ENCODE assay signal across 15 cellular contexts in the genomic region with DNA sequence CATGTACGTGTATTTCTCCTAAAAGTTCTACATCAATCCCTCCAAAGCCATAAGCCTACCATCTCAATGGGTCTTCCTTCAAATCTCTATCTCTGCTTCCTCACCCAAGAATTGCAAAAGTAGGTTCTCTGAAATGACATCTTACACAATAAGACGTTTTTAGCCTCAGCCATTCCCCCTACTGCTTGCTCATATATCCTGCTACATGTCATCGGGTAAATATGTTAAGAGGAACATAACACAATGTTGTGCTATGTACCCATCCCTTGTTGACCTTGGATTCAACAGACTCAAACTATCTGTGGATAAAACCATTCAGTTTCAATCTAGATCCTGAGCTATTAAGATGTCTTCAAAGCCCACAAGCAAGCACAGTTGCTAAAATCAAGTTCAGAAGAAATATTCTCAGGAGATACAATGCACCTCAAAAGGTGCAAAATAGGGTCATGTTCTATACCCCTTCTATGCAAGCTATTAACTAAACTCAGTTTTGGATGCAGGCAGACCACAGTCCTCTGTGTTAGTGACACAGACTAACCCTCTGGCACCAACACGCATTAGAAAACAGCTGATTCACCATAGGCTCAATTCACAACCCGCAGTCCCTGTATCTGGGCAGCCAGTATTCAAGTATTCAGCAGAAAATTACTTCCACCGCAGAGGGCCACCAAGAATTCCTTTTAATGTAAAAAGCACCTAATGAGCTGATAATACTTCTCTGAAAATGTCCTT. TPM values are rescaled to one million over a fixed set of nuclear protein-coding genes. Genes with fewer than 3 reads are reported as not detected.
A peak's percentile ranks its signal among the peaks of the same experiment; 100 is the strongest.
DNase-seq lines count a peak whose midpoint lies in the region; ATAC-seq and TF ChIP-seq lines count a peak whose summit lies in the region.
"Had no signal": no experiment of that assay in that cellular context is flagged by ENCODE, and none has a peak within 500 bp of the region (broad histone marks: within the 10 kb centered on the region; RNA-seq: fewer than 3 reads in every experiment).

No MANE protein-coding gene starts in this region.

- H3K4me1 ChIP-seq in RWPE2 (ENCODE audit: insufficient read depth, poor library complexity, severe bottlenecking) (peaks cover 42% of the 10 kb centered on the region), smooth muscle cell (ENCODE audit: low read depth) (no peaks in the 10 kb centered on the region)

- H3K4me3 Mint-ChIP-seq in T-cell (no peak overlapping the region), T-helper 17 cell (no peak overlapping the region)

- H3F3A ChIP-seq in smooth muscle cell (ENCODE audit: low read depth) = no peaks in the 10 kb centered on the region

- CTCF ChIA-PET in T-cell (lab: Charles Lee) = interaction anchor here in 1 of 2 donors (0.6 kb wide), 1 partner anchor 27 kb away, joined by 3 read pairs; no protein-coding TSS in a partner anchor

- POLR2A ChIA-PET in T-cell (lab: Charles Lee) = interaction anchor here in 1 of 2 donors (0.6 kb wide), 1 partner anchor 103 kb away, joined by 4 read pairs; no protein-coding TSS in a partner anchor

- H3K27me3 ChIP-seq in RWPE2 (ENCODE audit: insufficient read depth, poor library complexity, severe bottlenecking) = no peaks in the 10 kb centered on the region
- no peaks in the 10 kb centered on the region for H3K27me3 ChIP-seq in smooth muscle cell (ENCODE audit: low read depth)

- no peaks in the 10 kb centered on the region for H3K27me3 Mint-ChIP-seq in T-cell
- H3K27me3 Mint-ChIP-seq in T-helper 17 cell = no peaks in the 10 kb centered on the region

- H3K27ac Mint-ChIP-seq in T-cell (no peak overlapping the region), T-helper 17 cell (no peak overlapping the region)

- H3K4me2 ChIP-seq in smooth muscle cell = no peak overlapping the region

- H3K27ac ChIP-seq in RWPE2 (ENCODE audit: poor library complexity, severe bottlenecking) = peak overlapping the region; percentile 80
- H3K27ac ChIP-seq in smooth muscle cell (ENCODE audit: low read depth) = peak overlapping the region; percentile 28
- H3K27ac ChIP-seq: dorsolateral prefrontal cortex had no signal

- DNase-seq in NCI-H2196 (lab: John Stamatoyannopoulos, UW; ENCODE audit: unreplicated experiment) (peak; percentile 37), NCI-H2196 treated with DMSO at 0.1 percent for 48 hours (lab: John Stamatoyannopoulos, UW; ENCODE audit: unreplicated experiment) (no peak), RWPE2 (ENCODE audit: low spot score) (no peak), fibroblast of villous mesenchyme (ENCODE audit: low read depth) (peak; percentile 59), smooth muscle cell (lab: John Stamatoyannopoulos, UW; ENCODE audit: unreplicated experiment) (no peak), T-cell (no peak), T-helper 17 cell (no peak)
- DNase-seq: activated CD4-positive, alpha-beta T cell treated with anti-CD3 and anti-CD28 coated beads, Interleukin-2, amount 50 U/mL, for 1 hour; activated gamma-delta T cell; dorsolateral prefrontal cortex; GDM1; hippocampal formation; NCI-H526; T-helper 1 cell had no signal

- no peaks in the 10 kb centered on the region for H3K36me3 ChIP-seq in RWPE2 (ENCODE audit: low read depth)
- H3K36me3 ChIP-seq in smooth muscle cell (ENCODE audit: low read depth) = no peaks in the 10 kb centered on the region

- peaks cover 3% of the 10 kb centered on the region for H3K36me3 Mint-ChIP-seq in T-cell
- H3K36me3 Mint-ChIP-seq in T-helper 17 cell (ENCODE audit: low read depth) = no peaks in the 10 kb centered on the region

- 60% methylated on average over 6 of the region's 6 CpGs for WGBS in smooth muscle cell (ENCODE audit: low lambda C conversion rate)

- no peaks in the 10 kb centered on the region for H3K9me3 ChIP-seq in RWPE2 (ENCODE audit: severe bottlenecking)
- H3K9me3 ChIP-seq in smooth muscle cell (replicated peaks; ENCODE audit: low read depth) = no peaks in the 10 kb centered on the region
- H3K9me3 ChIP-seq in T-helper 17 cell (ENCODE audit: control insufficient read depth, low read length, poor library complexity, severe bottlenecking) = no peaks in the 10 kb centered on the region

- H3K4me1 Mint-ChIP-seq in T-cell (peaks cover 0 to 4% (median 3%) of the 10 kb centered on the region in 3 donors), T-helper 17 cell (peaks cover 5% of the 10 kb centered on the region)

- H3K79me2 ChIP-seq in smooth muscle cell (ENCODE audit: low read depth) = peaks cover 9% of the 10 kb centered on the region

- H4K20me1 ChIP-seq in smooth muscle cell (ENCODE audit: low read depth) = peaks cover 33% of the 10 kb centered on the region

- no peak overlapping the region for H2AFZ ChIP-seq in smooth muscle cell (ENCODE audit: low read depth)

- H3K4me3 ChIP-seq in RWPE2 (ENCODE audit: severe bottlenecking) (no peak overlapping the region), fibroblast of villous mesenchyme (ENCODE audit: low read depth, low read length) (no peak overlapping the region), smooth muscle cell (no peak overlapping the region)
- H3K4me3 ChIP-seq: dorsolateral prefrontal cortex had no signal

- no peak overlapping the region for H3K9ac ChIP-seq in smooth muscle cell (ENCODE audit: low read depth)

- peak; percentile 79 for ATAC-seq in RWPE2 (ENCODE audit: low read depth)
- ATAC-seq in T-cell (replicated peaks in 1 of 4) = no peak
- ATAC-seq in T-helper 17 cell = no peak
- ATAC-seq in HG03095 (IDR thresholded peaks at IDR 0.05; ENCODE audit: unreplicated experiment) = no peak

- H3K9me3 Mint-ChIP-seq in T-cell = no peaks in the 10 kb centered on the region

- no peak for TF ChIP-seq CTCF in RWPE2 (IDR thresholded peaks at IDR 0.05; ENCODE audit: poor library complexity, severe bottlenecking)
- TF ChIP-seq CTCF in fibroblast of villous mesenchyme (IDR thresholded peaks at IDR 0.05; ENCODE audit: insufficient read depth, low read depth, low read length) = no peak
- TF ChIP-seq CTCF in smooth muscle cell (IDR thresholded peaks at IDR 0.05; ENCODE audit: borderline replicate concordance, insufficient read depth, poor library complexity, severe bottlenecking) = no peak

RNA-seq across cellular contexts. Expression of gene CD99L2, which starts 56.8 kb away (rescaled TPM):
- total RNA-seq in fibroblast of villous mesenchyme (45.7 and 47.9 TPM in 2 replicates), smooth muscle cell (42.3 and 43.7 TPM in 2 replicates), T-cell (10 to 100 TPM; 11.1 to 20.0 (median 18.3) TPM), T-helper 17 cell (10 to 100 TPM in 1 of 2 donors, 1 to 10 TPM in 1; 9.4 to 10.4 TPM)
- polyA plus RNA-seq in smooth muscle cell = 31.2 and 44.6 TPM in 2 replicates

Comparison
In these comparisons a context has a peak if more than half of its experiments do, and no peak if none do; other contexts are left out.
1. DNase-seq: peak in NCI-H2196 (single experiment) and fibroblast of villous mesenchyme (single experiment); none in NCI-H2196 treated with DMSO at 0.1 percent for 48 hours (single experiment), RWPE2 (single experiment), smooth muscle cell (single experiment), T-cell (0 of 34) and T-helper 17 cell (0 of 3).